Comparison of ENCODE assay signal across 13 cellular contexts in genomic region chr18:13269599-13270011, GRCh38. TPM values are rescaled to one million over a fixed set of nuclear protein-coding genes. Genes with fewer than 3 reads are reported as not detected.
DNase-seq lines count a peak whose midpoint lies in the region; ATAC-seq and TF ChIP-seq lines count a peak whose summit lies in the region.
"Had no signal": no experiment of that assay in that cellular context is flagged by ENCODE, and none has a peak within 500 bp of the region (broad histone marks: within the 10 kb centered on the region; RNA-seq: fewer than 3 reads in every experiment).

No MANE protein-coding gene starts in this region.

- peaks cover 55% of the 10 kb centered on the region for H3K4me1 ChIP-seq in CD4-positive, CD25-positive, alpha-beta regulatory T cell (ENCODE audit: control insufficient read depth, insufficient read depth, low read length, poor library complexity, severe bottlenecking)
- H3K4me1 ChIP-seq in left ventricle myocardium inferior, result peaks cover 100% of the 10 kb centered on the region
- H3K4me1 ChIP-seq in sigmoid colon, result peaks cover 0 to 92% (median 68%) of the 10 kb centered on the region in 4 donors

- TF ChIP-seq CTCF in left ventricle myocardium inferior (IDR thresholded peaks at IDR 0.05; ENCODE audit: borderline replicate concordance) (no peak), sigmoid colon (IDR thresholded peaks at IDR 0.05) (no peak)

- H3K27me3 ChIP-seq in CD4-positive, CD25-positive, alpha-beta regulatory T cell (ENCODE audit: control insufficient read depth, insufficient read depth, low read length), result no peaks in the 10 kb centered on the region
- no peaks in the 10 kb centered on the region for H3K27me3 ChIP-seq in left ventricle myocardium inferior (ENCODE audit: low read depth)
- H3K27me3 ChIP-seq in sigmoid colon, result no peaks in the 10 kb centered on the region

- DNase-seq in CD4-positive, CD25-positive, alpha-beta regulatory T cell, result no peak
- no peak for DNase-seq in T-helper 17 cell
- DNase-seq in left ventricle myocardium inferior, result peak; percentile 40
- DNase-seq in sigmoid colon, result peak; percentile 87
- DNase-seq: cortex of kidney, DMS 273 treated with DMSO at 0.1 percent for 48 hours, NCI-H1092, NCI-H774 had no signal

- peaks cover 18% of the 10 kb centered on the region for H3K36me3 Mint-ChIP-seq in CD4-positive, CD25-positive, alpha-beta regulatory T cell
- no peaks in the 10 kb centered on the region for H3K36me3 Mint-ChIP-seq in T-helper 17 cell (ENCODE audit: low read depth)
- H3K36me3 Mint-ChIP-seq: stimulated activated memory B cell treated with anti-CD40 and anti-IgM and Interleukin-4, amounts not matched to agents 10 μg/mL and 1 μg/mL and 100 μg/mL, for 72 hours had no signal

- TF ChIP-seq EP300 in sigmoid colon (IDR thresholded peaks at IDR 0.05), result no peak

- no peaks in the 10 kb centered on the region for H3K9me3 ChIP-seq in CD4-positive, CD25-positive, alpha-beta regulatory T cell (ENCODE audit: control insufficient read depth in 2 of 2, low read length in 2 of 2)
- H3K9me3 ChIP-seq in T-helper 17 cell (ENCODE audit: control insufficient read depth, low read length, poor library complexity, severe bottlenecking) (no peaks in the 10 kb centered on the region), left ventricle myocardium inferior (replicated peaks) (no peaks in the 10 kb centered on the region), sigmoid colon (no peaks in the 10 kb centered on the region)

- H3K27me3 Mint-ChIP-seq in CD4-positive, CD25-positive, alpha-beta regulatory T cell, result no peaks in the 10 kb centered on the region
- H3K27me3 Mint-ChIP-seq in T-helper 17 cell, result no peaks in the 10 kb centered on the region

- WGBS in sigmoid colon, 2 donors, result 64 to 83% methylated on average over 8 of the region's 8 CpGs

- H3K9me3 Mint-ChIP-seq in CD4-positive, CD25-positive, alpha-beta regulatory T cell, result peaks cover 0 to 15% (median 1%) of the 10 kb centered on the region in 7 donors
- H3K9me3 Mint-ChIP-seq: stimulated activated memory B cell treated with anti-CD40 and anti-IgM and Interleukin-4, amounts not matched to agents 10 μg/mL and 1 μg/mL and 100 μg/mL, for 72 hours had no signal

- no peak for ATAC-seq in CD4-positive, CD25-positive, alpha-beta regulatory T cell (ENCODE audit: low read depth in 2 of 2)
- no peak for ATAC-seq in T-helper 17 cell
- no peak for ATAC-seq in HG03159 (IDR thresholded peaks at IDR 0.05; ENCODE audit: unreplicated experiment)
- no peak for ATAC-seq in GM18520 (IDR thresholded peaks at IDR 0.05; ENCODE audit: unreplicated experiment)
- no peak for ATAC-seq in GM18498 (IDR thresholded peaks at IDR 0.05; ENCODE audit: unreplicated experiment)
- ATAC-seq: GM12878; stimulated activated memory B cell treated with anti-CD40 and anti-IgM and Interleukin-4, amounts not matched to agents 10 μg/mL and 1 μg/mL and 100 μg/mL, for 72 hours had no signal

- intact Hi-C loops in left ventricle myocardium inferior (cut with micrococcal nuclease) (loop anchor here (10.0 kb wide), 1 partner anchor 45 kb away; no protein-coding TSS in a partner anchor), sigmoid colon (cut with DNase I) (loop anchor here (2.0 to 5.0 kb wide), 2 partner anchors 48 to 275 kb away; no protein-coding TSS in a partner anchor)

- H3K4me3 ChIP-seq in CD4-positive, CD25-positive, alpha-beta regulatory T cell (ENCODE audit: low read depth, low read length), result no peak overlapping the region
- H3K4me3 ChIP-seq in left ventricle myocardium inferior (no peak overlapping the region), sigmoid colon (no peak overlapping the region)
- H3K4me3 ChIP-seq: GM12878 had no signal

- peaks cover 36 to 95% (median 65%) of the 10 kb centered on the region in 4 donors for H3K4me1 Mint-ChIP-seq in CD4-positive, CD25-positive, alpha-beta regulatory T cell
- peaks cover 52% of the 10 kb centered on the region for H3K4me1 Mint-ChIP-seq in T-helper 17 cell
- H3K4me1 Mint-ChIP-seq: stimulated activated memory B cell treated with anti-CD40 and anti-IgM and Interleukin-4, amounts not matched to agents 10 μg/mL and 1 μg/mL and 100 μg/mL, for 72 hours had no signal

- no peak for TF ChIP-seq POLR2A in sigmoid colon (IDR thresholded peaks at IDR 0.05)

- H3K36me3 ChIP-seq in CD4-positive, CD25-positive, alpha-beta regulatory T cell (ENCODE audit: control insufficient read depth, insufficient read depth, low read length), result no peaks in the 10 kb centered on the region
- no peaks in the 10 kb centered on the region for H3K36me3 ChIP-seq in left ventricle myocardium inferior
- H3K36me3 ChIP-seq in sigmoid colon, result no peaks in the 10 kb centered on the region

- H3K27ac Mint-ChIP-seq in CD4-positive, CD25-positive, alpha-beta regulatory T cell, result peak overlapping the region in 2 of 3 donors; percentile 88 to 96
- peak overlapping the region; percentile 79 for H3K27ac Mint-ChIP-seq in T-helper 17 cell
- H3K27ac Mint-ChIP-seq: stimulated activated memory B cell treated with anti-CD40 and anti-IgM and Interleukin-4, amounts not matched to agents 10 μg/mL and 1 μg/mL and 100 μg/mL, for 72 hours had no signal

- peak overlapping the region in 3 of 4 donors; percentile 27 to 73 (median 70) for H3K4me3 Mint-ChIP-seq in CD4-positive, CD25-positive, alpha-beta regulatory T cell
- peak overlapping the region; percentile 55 for H3K4me3 Mint-ChIP-seq in T-helper 17 cell
- H3K4me3 Mint-ChIP-seq: stimulated activated memory B cell treated with anti-CD40 and anti-IgM and Interleukin-4, amounts not matched to agents 10 μg/mL and 1 μg/mL and 100 μg/mL, for 72 hours had no signal

- no peak overlapping the region for H3K27ac ChIP-seq in CD4-positive, CD25-positive, alpha-beta regulatory T cell (ENCODE audit: insufficient read depth, low read length, poor library complexity, severe bottlenecking)
- peak overlapping the region; percentile 81 for H3K27ac ChIP-seq in left ventricle myocardium inferior (replicated peaks)
- peak overlapping the region; percentile 72 to 86 (median 81) for H3K27ac ChIP-seq in sigmoid colon

RNA-seq across cellular contexts. Expression of gene LDLRAD4, which starts 51.0 kb away (rescaled TPM):
- total RNA-seq in CD4-positive, CD25-positive, alpha-beta regulatory T cell, result 207 TPM
- 10 to 100 TPM; 42.4 to 58.7 (median 48.6) TPM for polyA plus RNA-seq in CD4-positive, CD25-positive, alpha-beta regulatory T cell
- total RNA-seq in T-helper 17 cell (100 to 1,000 TPM; 112 to 120 TPM), left ventricle myocardium inferior (43.3 TPM), sigmoid colon (10 to 100 TPM; 17.2 to 28.2 (median 18.2) TPM)
- 10 to 100 TPM in 1 of 3 donors, 1 to 10 TPM in 2; 1.2 to 12.2 (median 2.5) TPM for polyA plus RNA-seq in sigmoid colon

Comparison
In these comparisons a context has a peak if more than half of its experiments do, and no peak if none do; other contexts are left out.
1. DNase-seq: peak in left ventricle myocardium inferior (single experiment) and sigmoid colon (single experiment); none in CD4-positive, CD25-positive, alpha-beta regulatory T cell (0 of 3) and T-helper 17 cell (0 of 3).